Comparison of ENCODE assay signal across 8 cellular contexts in the genomic region with DNA sequence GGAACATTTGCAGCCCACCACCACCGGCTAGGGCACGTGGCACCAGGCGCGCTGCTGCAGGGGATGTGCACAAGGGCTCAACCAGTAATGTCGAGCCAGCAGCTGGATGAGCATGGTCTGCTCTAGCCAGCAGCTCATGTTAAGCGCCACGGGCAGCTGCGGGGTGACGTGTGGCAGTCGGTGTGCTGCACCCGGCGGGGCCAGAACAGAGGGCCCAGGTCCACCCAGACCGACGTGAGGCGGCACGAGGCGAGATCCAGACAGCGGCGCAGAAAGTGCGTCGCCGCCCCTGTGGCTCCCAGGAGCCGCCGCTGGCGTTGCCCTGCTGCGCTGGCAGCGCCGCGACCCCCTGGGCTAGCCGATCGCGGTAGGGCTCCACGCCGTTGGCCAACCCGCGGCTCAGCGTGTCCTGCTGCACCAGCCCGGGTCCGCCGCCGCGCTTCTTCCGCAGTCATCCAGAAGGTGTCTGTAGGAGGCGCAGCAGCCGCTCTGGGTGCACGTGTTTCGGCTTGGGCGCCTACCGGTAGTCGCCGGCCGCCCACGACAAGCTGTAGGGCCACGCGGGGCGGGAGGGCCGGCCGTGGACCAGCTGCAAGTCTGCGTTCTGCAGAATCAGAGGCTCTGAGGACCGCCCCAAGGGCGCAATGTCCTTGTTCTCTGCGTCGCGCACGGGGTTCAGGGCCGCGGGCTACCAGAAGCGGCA. TPM values are rescaled to one million over a fixed set of nuclear protein-coding genes. Genes with fewer than 3 reads are reported as not detected.
DNase-seq lines count a peak whose midpoint lies in the region; ATAC-seq and TF ChIP-seq lines count a peak whose summit lies in the region.

No MANE protein-coding gene starts in this region.

- 1% methylated on average over 57 of the region's 68 CpGs; no CpG with 5 or more reads in 1 of the 2 donors for WGBS in testis, 2 donors

- no peaks in the 10 kb centered on the region for H3K9me3 Mint-ChIP-seq in CD8-positive, alpha-beta memory T cell

- H3K4me3 Mint-ChIP-seq in CD8-positive, alpha-beta memory T cell, result peak overlapping the region in 6 of 7 donors; percentile 56 to 73 (median 62)

- peaks cover 8 to 19% (median 15%) of the 10 kb centered on the region in 3 donors for H3K4me1 Mint-ChIP-seq in CD8-positive, alpha-beta memory T cell

- H3K9me3 ChIP-seq in CD8-positive, alpha-beta memory T cell (ENCODE audit: low read length), result no peaks in the 10 kb centered on the region
- no peaks in the 10 kb centered on the region for H3K9me3 ChIP-seq in testis

- no peaks in the 10 kb centered on the region for H3K36me3 ChIP-seq in CD8-positive, alpha-beta memory T cell (ENCODE audit: insufficient read depth, low read length)
- no peaks in the 10 kb centered on the region for H3K36me3 ChIP-seq in testis (ENCODE audit: low read depth, missing control alignments)

- H3K27ac ChIP-seq in CD8-positive, alpha-beta memory T cell (ENCODE audit: low read depth, low read length), result no peak overlapping the region
- H3K27ac ChIP-seq in testis, result peak overlapping the region; percentile 67 to 81

- peak; percentile 50 to 74 (median 53) for DNase-seq in CD8-positive, alpha-beta memory T cell
- peak; percentile 53 for DNase-seq in NCI-H1105 treated with DMSO at 0.1 percent for 48 hours (lab: John Stamatoyannopoulos, UW)
- DNase-seq in activated T-cell treated with anti-CD3 and anti-CD28 coated beads, Interleukin-2, amount 50 U/mL, for 48 hours, result peak; percentile 75 to 80
- DNase-seq in fibroblast of villous mesenchyme (ENCODE audit: low read depth), result peak; percentile 59
- peak; percentile 29 for DNase-seq in omental fat pad (ENCODE audit: low spot score)
- DNase-seq in testis, result peak; percentile 82
- DNase-seq in 8988T, result no peak

- POLR2A ChIA-PET in CD8-positive, alpha-beta memory T cell (lab: Charles Lee), result interaction anchor here (0.5 to 0.6 kb wide), 2 partner anchors 44 to 175 kb away, joined by 4 read pairs; no protein-coding TSS in a partner anchor

- H3K4me3 ChIP-seq in CD8-positive, alpha-beta memory T cell (ENCODE audit: low read length), result peak overlapping the region; percentile 55
- peak overlapping the region; percentile 34 for H3K4me3 ChIP-seq in fibroblast of villous mesenchyme (ENCODE audit: low read depth, low read length)
- peak overlapping the region; percentile 9 to 48 for H3K4me3 ChIP-seq in testis

- H3K27ac Mint-ChIP-seq in CD8-positive, alpha-beta memory T cell, result no peak overlapping the region

- TF ChIP-seq CTCF in fibroblast of villous mesenchyme (IDR thresholded peaks at IDR 0.05; ENCODE audit: insufficient read depth, low read depth, low read length), result peak; percentile 33
- no peak for TF ChIP-seq CTCF in omental fat pad (IDR thresholded peaks at IDR 0.05)
- TF ChIP-seq CTCF in testis (IDR thresholded peaks at IDR 0.05), result peak; percentile 23 to 55 (median 23)

- peaks cover 18% of the 10 kb centered on the region for H3K4me1 ChIP-seq in CD8-positive, alpha-beta memory T cell (ENCODE audit: insufficient read depth, low read length)
- peaks cover 18% of the 10 kb centered on the region for H3K4me1 ChIP-seq in testis

- intact Hi-C loops in testis (cut with DNase I; ENCODE audit: low total_unique reads), result no loop called here

- TF ChIP-seq POLR2A in testis (IDR thresholded peaks at IDR 0.05), result no peak

- ATAC-seq in omental fat pad (ENCODE audit: low FRiP score) (peak; percentile 31), GM19397 (IDR thresholded peaks at IDR 0.05; ENCODE audit: unreplicated experiment) (no peak)

- CTCF ChIA-PET in CD8-positive, alpha-beta memory T cell (lab: Charles Lee), result interaction anchor here (0.7 to 7.3 kb wide), 27 partner anchors 9 to 234 kb away, joined by 3 to 140 read pairs (median 5); a partner anchor contains a TSS

- no peaks in the 10 kb centered on the region for H3K36me3 Mint-ChIP-seq in CD8-positive, alpha-beta memory T cell

- H3K27me3 Mint-ChIP-seq in CD8-positive, alpha-beta memory T cell, result peaks cover 17 to 23% of the 10 kb centered on the region in 2 donors

- H3K27me3 ChIP-seq in CD8-positive, alpha-beta memory T cell (ENCODE audit: insufficient read depth, low read length, poor library complexity, severe bottlenecking), result no peaks in the 10 kb centered on the region
- H3K27me3 ChIP-seq in testis, result no peaks in the 10 kb centered on the region

RNA-seq across cellular contexts. Expression of a gene that starts 4.6 kb away (rescaled TPM):
- total RNA-seq in CD8-positive, alpha-beta memory T cell, result not detected
- not detected for polyA plus RNA-seq in CD8-positive, alpha-beta memory T cell
- total RNA-seq in fibroblast of villous mesenchyme, result under 0.01 TPM in 1 of 2 replicates, not detected in the other
- total RNA-seq in omental fat pad, result not detected
- total RNA-seq in testis, result 1 to 10 TPM in 1 of 2 donors, under 1 TPM in 1; 0.81 to 4.8 TPM
- not detected for polyA plus RNA-seq in testis (ENCODE audit: insufficient read depth, low read depth, low replicate concordance)

RNA-seq across cellular contexts. Expression of a gene that starts 10.8 kb away (rescaled TPM):
- total RNA-seq in CD8-positive, alpha-beta memory T cell, result 10 to 100 TPM in 1 of 2 experiments, 1 to 10 TPM in 1; 9.3 to 10.0 TPM
- 1.6 TPM for polyA plus RNA-seq in CD8-positive, alpha-beta memory T cell
- total RNA-seq in fibroblast of villous mesenchyme (20.3 and 31.1 TPM in 2 replicates), omental fat pad (10 to 100 TPM in 1 of 4 donors, 1 to 10 TPM in 3; 6.5 to 12.0 (median 8.9) TPM), testis (10 to 100 TPM; 36.7 to 40.6 TPM)
- 21.4 TPM for polyA plus RNA-seq in testis (ENCODE audit: insufficient read depth, low read depth, low replicate concordance)

RNA-seq across cellular contexts. Expression of a gene that starts 25.6 kb away (rescaled TPM):
- total RNA-seq in CD8-positive, alpha-beta memory T cell, result 10 to 100 TPM; 27.6 to 28.7 TPM
- 11.9 TPM for polyA plus RNA-seq in CD8-positive, alpha-beta memory T cell
- 24.8 and 28.5 TPM in 2 replicates for total RNA-seq in fibroblast of villous mesenchyme
- total RNA-seq in omental fat pad, result 10 to 100 TPM; 21.7 to 43.6 (median 28.6) TPM
- total RNA-seq in testis, result 100 to 1,000 TPM; 117 to 138 TPM
- polyA plus RNA-seq in testis (ENCODE audit: insufficient read depth, low read depth, low replicate concordance), result 61.5 TPM

RNA-seq across cellular contexts. Expression of a gene that starts 30.7 kb away (rescaled TPM):
- total RNA-seq in CD8-positive, alpha-beta memory T cell, result 100 to 1,000 TPM; 549 to 556 TPM
- 266 TPM for polyA plus RNA-seq in CD8-positive, alpha-beta memory T cell
- 230 and 285 TPM in 2 replicates for total RNA-seq in fibroblast of villous mesenchyme
- total RNA-seq in omental fat pad, result 100 to 1,000 TPM; 303 to 410 (median 328) TPM
- total RNA-seq in testis, result 100 to 1,000 TPM; 185 to 316 TPM
- 295 TPM for polyA plus RNA-seq in testis (ENCODE audit: insufficient read depth, low read depth, low replicate concordance)

Comparison
In these comparisons a context has a peak if more than half of its experiments do, and no peak if none do; other contexts are left out.
1. CTCF ChIP-seq: peak in fibroblast of villous mesenchyme (single experiment) and testis (3 of 3); none in omental fat pad (0 of 3).
2. Peak in every context shown above with its lines, with median percentiles within 50 percentile points of each other: H3K4me3 ChIP-seq.